10 cellular contexts compared by ENCODE assay signal in the genomic region with DNA sequence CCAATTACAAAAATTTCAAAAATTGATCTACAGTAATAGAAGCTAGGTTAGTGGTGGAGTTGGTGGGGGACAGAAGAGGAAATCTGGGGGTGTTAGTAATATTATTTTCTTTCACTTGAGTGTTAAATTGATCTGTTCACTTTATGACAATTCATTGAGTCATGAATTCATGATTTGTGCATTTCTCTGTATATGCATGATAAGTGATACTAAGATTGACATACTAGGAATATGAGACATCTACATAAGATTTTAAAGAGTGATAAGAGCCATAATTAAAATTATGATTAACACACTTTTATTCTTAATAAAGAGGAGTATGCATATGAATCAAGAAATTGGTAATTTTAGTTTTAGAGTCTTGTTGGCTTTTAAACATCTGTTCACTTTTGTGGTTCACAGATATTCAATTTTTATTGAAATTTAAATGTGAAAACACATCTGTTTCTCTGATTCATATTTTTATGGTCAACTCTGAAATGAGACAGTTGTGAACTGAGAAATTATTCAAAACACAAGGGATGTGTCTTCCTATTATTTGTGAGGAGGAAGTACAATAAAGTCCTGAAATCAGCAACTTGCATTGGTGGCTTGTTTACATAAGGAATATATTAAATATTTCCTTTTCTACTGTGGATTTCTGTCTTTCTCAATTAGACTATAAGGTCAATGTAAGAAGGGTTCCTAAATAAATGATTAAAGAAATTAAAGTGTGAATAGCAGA.
"Had no signal": no experiment of that assay in that cellular context is flagged by ENCODE, and none has a peak within 500 bp of the region (broad histone marks: within the 10 kb centered on the region; RNA-seq: fewer than 3 reads in every experiment).

No MANE protein-coding gene starts in this region.

- H3K9me3 ChIP-seq: tibial nerve had no signal

- H3K27me3 ChIP-seq: tibial nerve had no signal

- H3K4me1 ChIP-seq: tibial nerve had no signal

- H3K27ac ChIP-seq: tibial nerve had no signal

- H3K4me3 ChIP-seq: tibial nerve had no signal

- DNase-seq: activated CD4-positive, CD25-positive, alpha-beta regulatory T cell treated with anti-CD3 and anti-CD28 coated beads, Interleukin-2, amount 50 U/mL, for 72 hours; activated CD8-positive, alpha-beta memory T cell treated with anti-CD3 and anti-CD28 coated beads for 24 hours; foreskin melanocyte; hypothalamus; kidney; midbrain; nucleus accumbens; retina; stimulated activated CD4-positive, alpha-beta T cell treated with anti-CD3 and anti-CD28 coated beads, Interleukin-2, amount 100 ng/mL, for 24 hours had no signal

- H3K36me3 ChIP-seq: tibial nerve had no signal
